1 cellular context compared by ENCODE assay signal in the genomic region with DNA sequence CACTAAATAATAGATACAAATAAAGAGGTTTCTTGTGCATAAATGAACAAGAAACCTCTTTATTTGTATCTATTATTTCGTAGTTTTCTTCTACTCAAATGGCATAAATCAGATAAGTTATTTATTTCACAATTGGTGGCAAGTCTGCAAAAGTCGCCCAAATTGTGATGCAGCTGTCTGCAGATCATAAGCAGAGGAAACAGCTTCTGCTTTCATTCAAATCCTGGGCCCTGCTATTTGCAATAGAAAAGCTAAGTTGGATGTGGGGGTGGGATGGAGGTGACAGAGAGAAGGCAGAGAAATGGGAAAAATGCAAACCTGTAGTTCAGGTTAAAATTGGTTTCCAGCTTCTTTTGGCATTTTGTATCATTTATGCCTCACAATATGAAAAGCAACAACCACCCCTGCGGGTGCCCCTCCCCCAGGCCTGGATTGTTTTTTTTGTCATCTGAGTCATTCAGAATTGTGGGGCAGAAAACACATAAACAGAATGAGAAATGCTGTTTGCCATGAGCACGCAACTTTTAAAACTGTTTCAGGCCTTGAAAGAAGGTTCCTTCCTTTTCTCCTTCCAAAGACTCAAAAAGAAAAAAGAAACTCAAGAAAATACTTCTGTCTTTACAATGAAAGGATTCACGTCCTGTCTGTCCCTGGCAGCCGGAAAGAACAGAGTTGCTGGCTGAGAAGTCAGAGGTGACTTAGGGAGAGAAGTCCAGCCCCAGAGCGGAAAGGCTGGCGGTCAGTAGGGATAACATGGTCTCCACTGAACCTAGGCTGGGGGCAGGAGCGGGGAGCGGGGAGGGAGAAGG.
TF ChIP-seq lines count a peak whose summit lies in the region.

No MANE protein-coding gene starts in this region.

TF ChIP-seq in K562, 482 proteins besides CTCF, POLR2A, EP300 and RAD21 (continued from another document and continues in another):
- TF ChIP-seq, protein P1, sequence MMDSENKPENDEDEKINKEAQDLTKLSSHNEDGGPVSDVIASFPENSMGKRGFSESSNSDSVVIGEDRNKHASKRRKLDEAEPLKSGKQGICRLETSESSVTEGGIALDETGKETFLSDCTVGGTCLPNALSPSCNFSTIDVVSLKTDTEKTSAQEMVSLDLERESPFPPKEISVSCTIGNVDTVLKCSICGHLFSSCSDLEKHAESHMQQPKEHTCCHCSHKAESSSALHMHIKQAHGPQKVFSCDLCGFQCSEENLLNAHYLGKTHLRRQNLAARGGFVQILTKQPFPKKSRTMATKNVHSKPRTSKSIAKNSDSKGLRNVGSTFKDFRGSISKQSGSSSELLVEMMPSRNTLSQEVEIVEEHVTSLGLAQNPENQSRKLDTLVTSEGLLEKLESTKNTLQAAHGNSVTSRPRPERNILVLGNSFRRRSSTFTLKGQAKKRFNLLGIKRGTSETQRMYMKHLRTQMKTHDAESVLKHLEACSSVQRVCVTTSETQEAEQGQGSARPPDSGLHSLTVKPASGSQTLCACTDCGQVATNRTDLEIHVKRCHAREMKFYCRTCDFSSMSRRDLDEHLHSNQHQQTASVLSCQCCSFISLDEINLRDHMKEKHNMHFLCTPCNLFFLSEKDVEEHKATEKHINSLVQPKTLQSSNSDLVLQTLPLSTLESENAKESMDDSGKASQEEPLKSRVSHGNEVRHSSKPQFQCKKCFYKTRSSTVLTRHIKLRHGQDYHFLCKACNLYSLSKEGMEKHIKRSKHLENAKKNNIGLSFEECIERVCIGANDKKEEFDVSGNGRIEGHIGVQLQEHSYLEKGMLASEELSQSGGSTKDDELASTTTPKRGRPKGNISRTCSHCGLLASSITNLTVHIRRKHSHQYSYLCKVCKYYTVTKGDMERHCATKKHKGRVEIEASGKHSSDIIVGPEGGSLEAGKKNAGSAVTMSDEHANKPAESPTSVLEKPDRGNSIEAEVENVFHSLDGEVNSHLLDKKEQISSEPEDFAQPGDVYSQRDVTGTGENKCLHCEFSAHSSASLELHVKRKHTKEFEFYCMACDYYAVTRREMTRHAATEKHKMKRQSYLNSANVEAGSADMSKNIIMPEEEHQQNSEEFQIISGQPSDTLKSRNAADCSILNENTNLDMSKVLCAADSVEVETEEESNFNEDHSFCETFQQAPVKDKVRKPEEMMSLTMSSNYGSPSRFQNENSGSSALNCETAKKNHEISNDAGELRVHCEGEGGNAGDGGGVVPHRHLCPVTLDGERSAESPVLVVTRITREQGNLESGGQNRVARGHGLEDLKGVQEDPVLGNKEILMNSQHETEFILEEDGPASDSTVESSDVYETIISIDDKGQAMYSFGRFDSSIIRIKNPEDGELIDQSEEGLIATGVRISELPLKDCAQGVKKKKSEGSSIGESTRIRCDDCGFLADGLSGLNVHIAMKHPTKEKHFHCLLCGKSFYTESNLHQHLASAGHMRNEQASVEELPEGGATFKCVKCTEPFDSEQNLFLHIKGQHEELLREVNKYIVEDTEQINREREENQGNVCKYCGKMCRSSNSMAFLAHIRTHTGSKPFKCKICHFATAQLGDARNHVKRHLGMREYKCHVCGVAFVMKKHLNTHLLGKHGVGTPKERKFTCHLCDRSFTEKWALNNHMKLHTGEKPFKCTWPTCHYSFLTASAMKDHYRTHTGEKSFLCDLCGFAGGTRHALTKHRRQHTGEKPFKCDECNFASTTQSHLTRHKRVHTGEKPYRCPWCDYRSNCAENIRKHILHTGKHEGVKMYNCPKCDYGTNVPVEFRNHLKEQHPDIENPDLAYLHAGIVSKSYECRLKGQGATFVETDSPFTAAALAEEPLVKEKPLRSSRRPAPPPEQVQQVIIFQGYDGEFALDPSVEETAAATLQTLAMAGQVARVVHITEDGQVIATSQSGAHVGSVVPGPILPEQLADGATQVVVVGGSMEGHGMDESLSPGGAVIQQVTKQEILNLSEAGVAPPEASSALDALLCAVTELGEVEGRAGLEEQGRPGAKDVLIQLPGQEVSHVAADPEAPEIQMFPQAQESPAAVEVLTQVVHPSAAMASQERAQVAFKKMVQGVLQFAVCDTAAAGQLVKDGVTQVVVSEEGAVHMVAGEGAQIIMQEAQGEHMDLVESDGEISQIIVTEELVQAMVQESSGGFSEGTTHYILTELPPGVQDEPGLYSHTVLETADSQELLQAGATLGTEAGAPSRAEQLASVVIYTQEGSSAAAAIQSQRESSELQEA (IDR thresholded peaks at IDR 0.05; ENCODE audit: low read depth): no peak
- TF ChIP-seq IFI16 (CRISPR knock-in tag; IDR thresholded peaks at IDR 0.05) (no peak), GTF2E2 (tag; IDR thresholded peaks at IDR 0.05) (no peak), ZNF785 (CRISPR knock-in tag; IDR thresholded peaks at IDR 0.05) (no peak), SMARCC2 (IDR thresholded peaks at IDR 0.05; ENCODE audit: low read depth) (0 out of 2 replicates have a peak, but pooled peaks have one; percentile 59), PHTF2 (CRISPR knock-in tag; IDR thresholded peaks at IDR 0.05) (no peak), NCOA4 (IDR thresholded peaks at IDR 0.05; ENCODE audit: partially characterized antibody) (no peak), SAFB (IDR thresholded peaks at IDR 0.05; ENCODE audit: borderline replicate concordance, low read depth, low read length) (no peak), HDGF (IDR thresholded peaks at IDR 0.05) (no peak), E2F3 (CRISPR knock-in tag; IDR thresholded peaks at IDR 0.05) (no peak), ELF1 (tag; IDR thresholded peaks at IDR 0.05) (peak; percentile 45; the same call in 1 of the 2 replicates), GATA2 (CRISPR knock-in tag; IDR thresholded peaks at IDR 0.05) (no peak), ATF7 (IDR thresholded peaks at IDR 0.05) (0 out of 2 replicates have a peak, but pooled peaks have one; percentile 31), MYC (IDR thresholded peaks at IDR 0.05; ENCODE audit: low read depth, low read length) (no peak), MYC (CRISPR knock-in tag; IDR thresholded peaks at IDR 0.05; ENCODE audit: borderline replicate concordance, low read depth) (no peak), FOXK1 (CRISPR knock-in tag; IDR thresholded peaks at IDR 0.05; ENCODE audit: borderline replicate concordance) (no peak), JUNB (CRISPR knock-in tag; conservative IDR thresholded peaks at IDR 0.05) (no peak), TCF7 (IDR thresholded peaks at IDR 0.05; ENCODE audit: borderline replicate concordance) (no peak), ZNF584 (CRISPR knock-in tag; IDR thresholded peaks at IDR 0.05; ENCODE audit: low read depth) (no peak), NBN (IDR thresholded peaks at IDR 0.05; ENCODE audit: low read depth) (no peak), ZFX (CRISPR knock-in tag; IDR thresholded peaks at IDR 0.05) (peak; percentile 34; the same call in 1 of the 2 replicates), ZSCAN32 (CRISPR knock-in tag; IDR thresholded peaks at IDR 0.05) (no peak), EP400 (IDR thresholded peaks at IDR 0.05) (peak; percentile 49), ZFP36 (IDR thresholded peaks at IDR 0.05; ENCODE audit: low read depth, low read length, partially characterized antibody) (no peak), ZNF644 (tag; IDR thresholded peaks at IDR 0.05; ENCODE audit: low read depth) (peak; percentile 42; the same call in 1 of the 2 replicates), PHF8 (IDR thresholded peaks at IDR 0.05; ENCODE audit: borderline replicate concordance, low read length) (peak; percentile 15; the same call in 1 of the 2 replicates), SMARCA4 (IDR thresholded peaks at IDR 0.05) (peak; percentile 75), HNRNPUL1 (IDR thresholded peaks at IDR 0.05; ENCODE audit: low read length) (no peak), ZNF384 (IDR thresholded peaks at IDR 0.05; ENCODE audit: low read depth, low read length) (peak; percentile 90), BDP1 (IDR thresholded peaks at IDR 0.05; ENCODE audit: insufficient read depth, insufficient read length) (no peak), TAL1 (IDR thresholded peaks at IDR 0.05) (no peak), ZNF589 (CRISPR knock-in tag; IDR thresholded peaks at IDR 0.05; ENCODE audit: low read depth) (no peak)
- TF ChIP-seq, protein P2, sequence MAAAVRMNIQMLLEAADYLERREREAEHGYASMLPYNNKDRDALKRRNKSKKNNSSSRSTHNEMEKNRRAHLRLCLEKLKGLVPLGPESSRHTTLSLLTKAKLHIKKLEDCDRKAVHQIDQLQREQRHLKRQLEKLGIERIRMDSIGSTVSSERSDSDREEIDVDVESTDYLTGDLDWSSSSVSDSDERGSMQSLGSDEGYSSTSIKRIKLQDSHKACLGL (CRISPR knock-in tag; IDR thresholded peaks at IDR 0.05; ENCODE audit: borderline replicate concordance, poor library complexity, severe bottlenecking): no peak
- TF ChIP-seq, protein P3, sequence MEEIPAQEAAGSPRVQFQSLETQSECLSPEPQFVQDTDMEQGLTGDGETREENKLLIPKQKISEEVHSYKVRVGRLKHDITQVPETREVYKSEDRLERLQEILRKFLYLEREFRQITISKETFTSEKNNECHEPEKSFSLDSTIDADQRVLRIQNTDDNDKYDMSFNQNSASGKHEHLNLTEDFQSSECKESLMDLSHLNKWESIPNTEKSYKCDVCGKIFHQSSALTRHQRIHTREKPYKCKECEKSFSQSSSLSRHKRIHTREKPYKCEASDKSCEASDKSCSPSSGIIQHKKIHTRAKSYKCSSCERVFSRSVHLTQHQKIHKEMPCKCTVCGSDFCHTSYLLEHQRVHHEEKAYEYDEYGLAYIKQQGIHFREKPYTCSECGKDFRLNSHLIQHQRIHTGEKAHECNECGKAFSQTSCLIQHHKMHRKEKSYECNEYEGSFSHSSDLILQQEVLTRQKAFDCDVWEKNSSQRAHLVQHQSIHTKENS (CRISPR knock-in tag; IDR thresholded peaks at IDR 0.05): no peak
- TF ChIP-seq, protein P4, sequence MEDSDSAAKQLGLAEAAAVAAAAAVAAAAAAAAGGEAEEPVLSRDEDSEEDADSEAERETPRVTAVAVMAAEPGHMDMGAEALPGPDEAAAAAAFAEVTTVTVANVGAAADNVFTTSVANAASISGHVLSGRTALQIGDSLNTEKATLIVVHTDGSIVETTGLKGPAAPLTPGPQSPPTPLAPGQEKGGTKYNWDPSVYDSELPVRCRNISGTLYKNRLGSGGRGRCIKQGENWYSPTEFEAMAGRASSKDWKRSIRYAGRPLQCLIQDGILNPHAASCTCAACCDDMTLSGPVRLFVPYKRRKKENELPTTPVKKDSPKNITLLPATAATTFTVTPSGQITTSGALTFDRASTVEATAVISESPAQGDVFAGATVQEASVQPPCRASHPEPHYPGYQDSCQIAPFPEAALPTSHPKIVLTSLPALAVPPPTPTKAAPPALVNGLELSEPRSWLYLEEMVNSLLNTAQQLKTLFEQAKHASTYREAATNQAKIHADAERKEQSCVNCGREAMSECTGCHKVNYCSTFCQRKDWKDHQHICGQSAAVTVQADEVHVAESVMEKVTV (CRISPR knock-in tag; IDR thresholded peaks at IDR 0.05): no peak
- TF ChIP-seq, protein P5, sequence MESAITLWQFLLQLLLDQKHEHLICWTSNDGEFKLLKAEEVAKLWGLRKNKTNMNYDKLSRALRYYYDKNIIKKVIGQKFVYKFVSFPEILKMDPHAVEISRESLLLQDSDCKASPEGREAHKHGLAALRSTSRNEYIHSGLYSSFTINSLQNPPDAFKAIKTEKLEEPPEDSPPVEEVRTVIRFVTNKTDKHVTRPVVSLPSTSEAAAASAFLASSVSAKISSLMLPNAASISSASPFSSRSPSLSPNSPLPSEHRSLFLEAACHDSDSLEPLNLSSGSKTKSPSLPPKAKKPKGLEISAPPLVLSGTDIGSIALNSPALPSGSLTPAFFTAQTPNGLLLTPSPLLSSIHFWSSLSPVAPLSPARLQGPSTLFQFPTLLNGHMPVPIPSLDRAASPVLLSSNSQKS (CRISPR knock-in tag; IDR thresholded peaks at IDR 0.05): no peak
- TF ChIP-seq, protein P6, sequence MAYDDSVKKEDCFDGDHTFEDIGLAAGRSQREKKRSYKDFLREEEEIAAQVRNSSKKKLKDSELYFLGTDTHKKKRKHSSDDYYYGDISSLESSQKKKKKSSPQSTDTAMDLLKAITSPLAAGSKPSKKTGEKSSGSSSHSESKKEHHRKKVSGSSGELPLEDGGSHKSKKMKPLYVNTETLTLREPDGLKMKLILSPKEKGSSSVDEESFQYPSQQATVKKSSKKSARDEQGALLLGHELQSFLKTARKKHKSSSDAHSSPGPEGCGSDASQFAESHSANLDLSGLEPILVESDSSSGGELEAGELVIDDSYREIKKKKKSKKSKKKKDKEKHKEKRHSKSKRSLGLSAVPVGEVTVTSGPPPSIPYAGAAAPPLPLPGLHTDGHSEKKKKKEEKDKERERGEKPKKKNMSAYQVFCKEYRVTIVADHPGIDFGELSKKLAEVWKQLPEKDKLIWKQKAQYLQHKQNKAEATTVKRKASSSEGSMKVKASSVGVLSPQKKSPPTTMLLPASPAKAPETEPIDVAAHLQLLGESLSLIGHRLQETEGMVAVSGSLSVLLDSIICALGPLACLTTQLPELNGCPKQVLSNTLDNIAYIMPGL (CRISPR knock-in tag; IDR thresholded peaks at IDR 0.05): no peak
- TF ChIP-seq, protein P7, sequence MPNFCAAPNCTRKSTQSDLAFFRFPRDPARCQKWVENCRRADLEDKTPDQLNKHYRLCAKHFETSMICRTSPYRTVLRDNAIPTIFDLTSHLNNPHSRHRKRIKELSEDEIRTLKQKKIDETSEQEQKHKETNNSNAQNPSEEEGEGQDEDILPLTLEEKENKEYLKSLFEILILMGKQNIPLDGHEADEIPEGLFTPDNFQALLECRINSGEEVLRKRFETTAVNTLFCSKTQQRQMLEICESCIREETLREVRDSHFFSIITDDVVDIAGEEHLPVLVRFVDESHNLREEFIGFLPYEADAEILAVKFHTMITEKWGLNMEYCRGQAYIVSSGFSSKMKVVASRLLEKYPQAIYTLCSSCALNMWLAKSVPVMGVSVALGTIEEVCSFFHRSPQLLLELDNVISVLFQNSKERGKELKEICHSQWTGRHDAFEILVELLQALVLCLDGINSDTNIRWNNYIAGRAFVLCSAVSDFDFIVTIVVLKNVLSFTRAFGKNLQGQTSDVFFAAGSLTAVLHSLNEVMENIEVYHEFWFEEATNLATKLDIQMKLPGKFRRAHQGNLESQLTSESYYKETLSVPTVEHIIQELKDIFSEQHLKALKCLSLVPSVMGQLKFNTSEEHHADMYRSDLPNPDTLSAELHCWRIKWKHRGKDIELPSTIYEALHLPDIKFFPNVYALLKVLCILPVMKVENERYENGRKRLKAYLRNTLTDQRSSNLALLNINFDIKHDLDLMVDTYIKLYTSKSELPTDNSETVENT (CRISPR knock-in tag; IDR thresholded peaks at IDR 0.05): no peak
- TF ChIP-seq, protein P8, sequence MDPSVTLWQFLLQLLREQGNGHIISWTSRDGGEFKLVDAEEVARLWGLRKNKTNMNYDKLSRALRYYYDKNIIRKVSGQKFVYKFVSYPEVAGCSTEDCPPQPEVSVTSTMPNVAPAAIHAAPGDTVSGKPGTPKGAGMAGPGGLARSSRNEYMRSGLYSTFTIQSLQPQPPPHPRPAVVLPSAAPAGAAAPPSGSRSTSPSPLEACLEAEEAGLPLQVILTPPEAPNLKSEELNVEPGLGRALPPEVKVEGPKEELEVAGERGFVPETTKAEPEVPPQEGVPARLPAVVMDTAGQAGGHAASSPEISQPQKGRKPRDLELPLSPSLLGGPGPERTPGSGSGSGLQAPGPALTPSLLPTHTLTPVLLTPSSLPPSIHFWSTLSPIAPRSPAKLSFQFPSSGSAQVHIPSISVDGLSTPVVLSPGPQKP (CRISPR knock-in tag; IDR thresholded peaks at IDR 0.05): no peak
- TF ChIP-seq, protein P9, sequence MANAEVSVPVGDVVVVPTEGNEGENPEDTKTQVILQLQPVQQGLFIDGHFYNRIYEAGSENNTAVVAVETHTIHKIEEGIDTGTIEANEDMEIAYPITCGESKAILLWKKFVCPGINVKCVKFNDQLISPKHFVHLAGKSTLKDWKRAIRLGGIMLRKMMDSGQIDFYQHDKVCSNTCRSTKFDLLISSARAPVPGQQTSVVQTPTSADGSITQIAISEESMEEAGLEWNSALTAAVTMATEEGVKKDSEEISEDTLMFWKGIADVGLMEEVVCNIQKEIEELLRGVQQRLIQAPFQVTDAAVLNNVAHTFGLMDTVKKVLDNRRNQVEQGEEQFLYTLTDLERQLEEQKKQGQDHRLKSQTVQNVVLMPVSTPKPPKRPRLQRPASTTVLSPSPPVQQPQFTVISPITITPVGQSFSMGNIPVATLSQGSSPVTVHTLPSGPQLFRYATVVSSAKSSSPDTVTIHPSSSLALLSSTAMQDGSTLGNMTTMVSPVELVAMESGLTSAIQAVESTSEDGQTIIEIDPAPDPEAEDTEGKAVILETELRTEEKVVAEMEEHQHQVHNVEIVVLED (CRISPR knock-in tag; IDR thresholded peaks at IDR 0.05): no peak
